2 cellular contexts compared by ENCODE assay signal in the genomic region with DNA sequence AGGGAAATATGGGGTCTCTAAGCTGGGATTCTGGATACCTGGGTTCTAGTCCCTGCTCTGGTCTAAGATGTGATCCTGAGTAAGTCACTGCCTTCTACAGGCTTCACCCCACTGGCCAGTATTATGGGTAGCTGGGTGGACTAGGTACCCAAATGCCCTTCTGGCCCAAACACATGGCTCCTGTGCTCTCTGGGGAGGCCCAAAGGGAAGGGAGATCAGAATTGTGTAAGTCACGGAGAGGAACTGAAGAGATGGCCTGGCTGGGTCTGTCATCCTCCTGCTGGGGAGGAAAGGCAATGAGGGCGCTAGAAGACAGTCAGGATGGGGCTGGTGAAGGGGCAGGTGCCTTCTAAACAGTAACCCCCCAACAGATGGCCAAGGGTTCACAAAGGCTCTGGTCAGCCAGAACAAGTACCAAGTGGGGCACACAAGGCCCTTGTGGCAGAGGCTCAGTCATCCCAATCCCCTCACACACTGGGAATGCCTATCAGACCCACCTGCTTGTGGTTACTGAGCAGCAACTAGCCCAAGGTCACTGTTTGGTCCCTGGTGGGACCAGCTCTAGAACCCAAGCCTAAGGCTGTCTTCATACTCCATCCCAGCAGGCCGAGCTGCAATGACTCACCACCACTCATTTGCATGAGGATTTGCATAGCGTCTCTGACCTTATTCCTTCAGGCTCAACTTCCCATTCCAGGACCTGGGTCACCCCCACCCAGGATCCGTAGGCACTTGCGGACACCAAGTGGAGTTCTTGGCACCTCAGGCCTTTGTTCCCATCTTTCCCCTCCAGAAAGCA.
TF ChIP-seq lines count a peak whose summit lies in the region.

No MANE protein-coding gene starts in this region.

TF ChIP-seq in liver, 16 proteins besides CTCF, POLR2A, EP300 and RAD21:
- TF ChIP-seq NR2F2 (IDR thresholded peaks at IDR 0.05) (no peak), FOXA2 (IDR thresholded peaks at IDR 0.05) (no peak), FOXA1 (IDR thresholded peaks at IDR 0.05) (no peak), YY1 (IDR thresholded peaks at IDR 0.05) (no peak), HNF4G (IDR thresholded peaks at IDR 0.05) (no peak), HNF4A (conservative IDR thresholded peaks at IDR 0.05) (no peak), SP1 (IDR thresholded peaks at IDR 0.05) (no peak), GABPA (IDR thresholded peaks at IDR 0.05 in 1 of 2, conservative IDR thresholded peaks at IDR 0.05 in 1 of 2) (no peak), MAX (IDR thresholded peaks at IDR 0.05) (no peak)
- TF ChIP-seq, protein P1, sequence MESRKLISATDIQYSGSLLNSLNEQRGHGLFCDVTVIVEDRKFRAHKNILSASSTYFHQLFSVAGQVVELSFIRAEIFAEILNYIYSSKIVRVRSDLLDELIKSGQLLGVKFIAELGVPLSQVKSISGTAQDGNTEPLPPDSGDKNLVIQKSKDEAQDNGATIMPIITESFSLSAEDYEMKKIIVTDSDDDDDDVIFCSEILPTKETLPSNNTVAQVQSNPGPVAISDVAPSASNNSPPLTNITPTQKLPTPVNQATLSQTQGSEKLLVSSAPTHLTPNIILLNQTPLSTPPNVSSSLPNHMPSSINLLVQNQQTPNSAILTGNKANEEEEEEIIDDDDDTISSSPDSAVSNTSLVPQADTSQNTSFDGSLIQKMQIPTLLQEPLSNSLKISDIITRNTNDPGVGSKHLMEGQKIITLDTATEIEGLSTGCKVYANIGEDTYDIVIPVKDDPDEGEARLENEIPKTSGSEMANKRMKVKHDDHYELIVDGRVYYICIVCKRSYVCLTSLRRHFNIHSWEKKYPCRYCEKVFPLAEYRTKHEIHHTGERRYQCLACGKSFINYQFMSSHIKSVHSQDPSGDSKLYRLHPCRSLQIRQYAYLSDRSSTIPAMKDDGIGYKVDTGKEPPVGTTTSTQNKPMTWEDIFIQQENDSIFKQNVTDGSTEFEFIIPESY (IDR thresholded peaks at IDR 0.05): no peak
- TF ChIP-seq, protein P2, sequence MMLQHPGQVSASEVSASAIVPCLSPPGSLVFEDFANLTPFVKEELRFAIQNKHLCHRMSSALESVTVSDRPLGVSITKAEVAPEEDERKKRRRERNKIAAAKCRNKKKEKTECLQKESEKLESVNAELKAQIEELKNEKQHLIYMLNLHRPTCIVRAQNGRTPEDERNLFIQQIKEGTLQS (IDR thresholded peaks at IDR 0.05): no peak

TF ChIP-seq in HepG2, 621 proteins besides CTCF, POLR2A, EP300 and RAD21:
- TF ChIP-seq NR1H2 (CRISPR knock-in tag; IDR thresholded peaks at IDR 0.05; ENCODE audit: borderline replicate concordance, low read depth): no peak
- TF ChIP-seq ZNF556 (CRISPR knock-in tag; IDR thresholded peaks at IDR 0.05; ENCODE audit: borderline replicate concordance): no peak
- TF ChIP-seq, protein P3, sequence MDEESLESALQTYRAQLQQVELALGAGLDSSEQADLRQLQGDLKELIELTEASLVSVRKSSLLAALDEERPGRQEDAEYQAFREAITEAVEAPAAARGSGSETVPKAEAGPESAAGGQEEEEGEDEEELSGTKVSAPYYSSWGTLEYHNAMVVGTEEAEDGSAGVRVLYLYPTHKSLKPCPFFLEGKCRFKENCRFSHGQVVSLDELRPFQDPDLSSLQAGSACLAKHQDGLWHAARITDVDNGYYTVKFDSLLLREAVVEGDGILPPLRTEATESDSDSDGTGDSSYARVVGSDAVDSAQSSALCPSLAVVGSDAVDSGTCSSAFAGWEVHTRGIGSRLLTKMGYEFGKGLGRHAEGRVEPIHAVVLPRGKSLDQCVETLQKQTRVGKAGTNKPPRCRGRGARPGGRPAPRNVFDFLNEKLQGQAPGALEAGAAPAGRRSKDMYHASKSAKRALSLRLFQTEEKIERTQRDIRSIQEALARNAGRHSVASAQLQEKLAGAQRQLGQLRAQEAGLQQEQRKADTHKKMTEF (CRISPR knock-in tag; IDR thresholded peaks at IDR 0.05): no peak
- TF ChIP-seq, protein P4, sequence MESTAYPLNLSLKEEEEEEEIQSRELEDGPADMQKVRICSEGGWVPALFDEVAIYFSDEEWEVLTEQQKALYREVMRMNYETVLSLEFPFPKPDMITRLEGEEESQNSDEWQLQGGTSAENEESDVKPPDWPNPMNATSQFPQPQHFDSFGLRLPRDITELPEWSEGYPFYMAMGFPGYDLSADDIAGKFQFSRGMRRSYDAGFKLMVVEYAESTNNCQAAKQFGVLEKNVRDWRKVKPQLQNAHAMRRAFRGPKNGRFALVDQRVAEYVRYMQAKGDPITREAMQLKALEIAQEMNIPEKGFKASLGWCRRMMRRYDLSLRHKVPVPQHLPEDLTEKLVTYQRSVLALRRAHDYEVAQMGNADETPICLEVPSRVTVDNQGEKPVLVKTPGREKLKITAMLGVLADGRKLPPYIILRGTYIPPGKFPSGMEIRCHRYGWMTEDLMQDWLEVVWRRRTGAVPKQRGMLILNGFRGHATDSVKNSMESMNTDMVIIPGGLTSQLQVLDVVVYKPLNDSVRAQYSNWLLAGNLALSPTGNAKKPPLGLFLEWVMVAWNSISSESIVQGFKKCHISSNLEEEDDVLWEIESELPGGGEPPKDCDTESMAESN (CRISPR knock-in tag; conservative IDR thresholded peaks at IDR 0.05): no peak
- TF ChIP-seq JDP2 (CRISPR knock-in tag; IDR thresholded peaks at IDR 0.05; ENCODE audit: borderline replicate concordance): no peak
- no peak for TF ChIP-seq ZNF749 (CRISPR knock-in tag; IDR thresholded peaks at IDR 0.05; ENCODE audit: borderline replicate concordance)
- no peak for TF ChIP-seq PAF1 (CRISPR knock-in tag; IDR thresholded peaks at IDR 0.05)
- TF ChIP-seq ZNF496 (CRISPR knock-in tag; IDR thresholded peaks at IDR 0.05; ENCODE audit: insufficient replicate concordance): no peak
- TF ChIP-seq RNF2 (conservative IDR thresholded peaks at IDR 0.05; ENCODE audit: low read depth): no peak
- no peak for TF ChIP-seq SIN3A (IDR thresholded peaks at IDR 0.05; ENCODE audit: borderline replicate concordance, low read depth, low read length)
- no peak for TF ChIP-seq ASH2L (IDR thresholded peaks at IDR 0.05; ENCODE audit: insufficient read length, low read depth, low read length)
- no peak for TF ChIP-seq ZNF232 (CRISPR knock-in tag; IDR thresholded peaks at IDR 0.05; ENCODE audit: borderline replicate concordance)
- TF ChIP-seq ZNF775 (CRISPR knock-in tag; IDR thresholded peaks at IDR 0.05; ENCODE audit: borderline replicate concordance): no peak
- TF ChIP-seq FOXO1 (CRISPR knock-in tag; IDR thresholded peaks at IDR 0.05): no peak
- TF ChIP-seq, protein P1 (CRISPR knock-in tag; IDR thresholded peaks at IDR 0.05): no peak
